In genomic region chr17:79834575-79835469, GRCh38 we compare ENCODE assay signal across 8 cellular contexts. TPM values are rescaled to one million over a fixed set of nuclear protein-coding genes. Genes with fewer than 3 reads are reported as not detected.
DNase-seq lines count a peak whose midpoint lies in the region; ATAC-seq, FAIRE-seq and TF ChIP-seq lines count a peak whose summit lies in the region.

No MANE protein-coding gene starts in this region.

- dilution Hi-C loops in keratinocyte (cut with MboI; ENCODE audit: extremely low pct_ligation_motif_present, low sequenced_read_pairs) = no loop called here

- CTCF ChIA-PET in A549 (lab: Yijun Ruan, JAX) = interaction anchor here (0.6 to 35.2 kb wide), 24 partner anchors 10 to 240 kb away, joined by 3 to 1281 read pairs (median 6); partner anchors contain the start of genes CBX2 and CBX8

- H3K4me1 ChIP-seq in A549 = peaks cover 72% of the 10 kb centered on the region
- H3K4me1 ChIP-seq in keratinocyte (ENCODE audit: control insufficient read depth, extremely low read depth, insufficient read depth, low read length) = peaks cover 22% of the 10 kb centered on the region

- peaks cover 7% of the 10 kb centered on the region for H3K79me2 ChIP-seq in keratinocyte (ENCODE audit: control insufficient read depth, insufficient read depth, low read length)

- no peak overlapping the region for H2AFZ ChIP-seq in keratinocyte (ENCODE audit: control insufficient read depth, low read length)

- no peaks in the 10 kb centered on the region for H3K9me3 ChIP-seq in A549
- no peaks in the 10 kb centered on the region for H3K9me3 ChIP-seq in keratinocyte (ENCODE audit: control insufficient read depth, low read depth, low read length)

- no peaks in the 10 kb centered on the region for H3K9me1 ChIP-seq in keratinocyte (ENCODE audit: control insufficient read depth, extremely low read depth, insufficient read depth, low read length)

- TF ChIP-seq EP300 in A549 (IDR thresholded peaks at IDR 0.05) = no peak

- WGBS in A549 (ENCODE audit: missing lambda C conversion rate) = 88% methylated on average over 61 of the region's 61 CpGs

- peak; percentile 50 to 58 for TF ChIP-seq RAD21 in A549 (conservative IDR thresholded peaks at IDR 0.05 in 1 of 2, IDR thresholded peaks at IDR 0.05 in 1 of 2)

- H3K4me3 ChIP-seq in A549 (no peak overlapping the region), keratinocyte (ENCODE audit: control insufficient read depth in 2 of 3, extremely low read depth in 1 of 3, insufficient read depth in 2 of 3, low read depth in 1 of 3, low read length in 3 of 3) (no peak overlapping the region)

- TF ChIP-seq CTCF in A549 (IDR thresholded peaks at IDR 0.05) = peak; percentile 73
- TF ChIP-seq CTCF in keratinocyte (optimal IDR thresholded peaks at IDR 0.05 in 1 of 3, IDR thresholded peaks at IDR 0.05 in 1 of 3, conservative IDR thresholded peaks at IDR 0.05 in 1 of 3; ENCODE audit: extremely low read depth in 1 of 3, insufficient read depth in 2 of 3, low read length in 3 of 3) = peak; percentile 49 to 71 (median 70)

- H3K36me3 ChIP-seq in keratinocyte (ENCODE audit: control insufficient read depth in 2 of 2, extremely low read depth in 1 of 2, insufficient read depth in 2 of 2, low read length in 2 of 2) = peaks cover 0 to 6% of the 10 kb centered on the region in 2 experiments

- peaks cover 2% of the 10 kb centered on the region for H3K27me3 ChIP-seq in keratinocyte (ENCODE audit: control insufficient read depth, extremely low read depth, insufficient read depth, low read length)

- H3K4me2 ChIP-seq in A549 (no peak overlapping the region; the same call in 2 of the 3 replicates), keratinocyte (ENCODE audit: control insufficient read depth, extremely low read depth, insufficient read depth, low read depth, low read length) (no peak overlapping the region)

- FAIRE-seq in A549 (lab: Jason Lieb, UNC) (no peak), GM12891 (lab: Jason Lieb, UNC) (peak; percentile 13), keratinocyte (lab: Jason Lieb, UNC) (no peak), HTR-8/SVneo (lab: Jason Lieb, UNC) (no peak)

- POLR2A ChIA-PET in A549 (lab: Yijun Ruan, JAX) = interaction anchor here (0.6 to 3.4 kb wide), 3 partner anchors 23 to 90 kb away, joined by 4 to 60 read pairs (median 5); partner anchors contain the start of gene CBX8

- TF ChIP-seq POLR2A in A549 (IDR thresholded peaks at IDR 0.05; ENCODE audit: low read length) = no peak
- no peak for TF ChIP-seq POLR2A in GM12891 (IDR thresholded peaks at IDR 0.05; ENCODE audit: low read depth, low read length)

- H3K9ac ChIP-seq in keratinocyte (ENCODE audit: control insufficient read depth, extremely low read depth, insufficient read depth, low read length) = no peak overlapping the region

- H4K20me1 ChIP-seq in keratinocyte (ENCODE audit: control insufficient read depth, extremely low read depth, insufficient read depth, low read length) = peaks cover 5% of the 10 kb centered on the region

- ATAC-seq in A549 = no peak

- peak in 1 of 2 experiments; percentile 61 for DNase-seq in A549 (ENCODE audit: low read depth in 1 of 2, low spot score in 1 of 2)
- no peak for DNase-seq in GM12891 (ENCODE audit: insufficient read length, low spot score)
- peak; percentile 74 to 80 for DNase-seq in activated T-cell treated with anti-CD3 and anti-CD28 coated beads, Interleukin-2, amount 50 U/mL, for 48 hours
- no peak for DNase-seq in keratinocyte (ENCODE audit: low read depth, low spot score)
- DNase-seq in NCI-H2171 (lab: John Stamatoyannopoulos, UW) = no peak
- no peak for DNase-seq in NCI-H2029 treated with DMSO at 0.1 percent for 48 hours (lab: John Stamatoyannopoulos, UW)
- DNase-seq in DMS153 (lab: John Stamatoyannopoulos, UW) = no peak
- DNase-seq in HTR-8/SVneo (ENCODE audit: insufficient read length, low spot score) = no peak

- peak overlapping the region in 1 of 2 experiments; percentile 95; a peak in 3 of 6 replicates for H3K27ac ChIP-seq in A549
- no peak overlapping the region for H3K27ac ChIP-seq in keratinocyte (ENCODE audit: control insufficient read depth, insufficient read depth, low read length)

TF ChIP-seq in GM12891, 5 proteins besides CTCF, POLR2A, EP300 and RAD21:
- TF ChIP-seq SPI1 (IDR thresholded peaks at IDR 0.05; ENCODE audit: low read depth, low read length) (no peak), PAX5 (IDR thresholded peaks at IDR 0.05; ENCODE audit: insufficient read depth, low read length, severe bottlenecking) (no peak), TAF1 (IDR thresholded peaks at IDR 0.05; ENCODE audit: low read depth, low read length) (no peak), POLR2AphosphoS5 (IDR thresholded peaks at IDR 0.05; ENCODE audit: low read depth, low read length) (no peak)

RNA-seq across cellular contexts. Expression of gene CBX4, which starts 4.4 kb away (rescaled TPM):
- polyA plus RNA-seq in A549 (2011; rRNA removed) (21.9 and 34.1 TPM in 2 replicates), A549 (2017; fragmentation: RNase III; extraction: RNeasy Plus Mini Kit Qiagen cat#74134 plus additional on column Dnase treatment) (25.9 to 31.9 TPM (median 31.0 TPM) in 3 replicates), keratinocyte (5.4 to 11.0 TPM (median 7.0 TPM) in 3 replicates)
- polyA plus RNA-seq in A549 (2012; cell fraction: cytosol; rRNA removed) = 31.9 and 46.3 TPM in 2 replicates
- polyA plus RNA-seq in A549 (2012; cell fraction: nucleus; rRNA removed) = 48.9 and 61.8 TPM in 2 replicates
- 20.6 and 27.0 TPM in 2 replicates for polyA minus RNA-seq in A549 (2011; rRNA and poly(A)+ RNA removed)
- 17.1 TPM for polyA plus RNA-seq in GM12891 (2012; ENCODE audit: low read depth, missing spikeins)
- 26.5 TPM for polyA plus RNA-seq in keratinocyte (2011; ENCODE audit: low read depth)
- polyA plus RNA-seq in keratinocyte (2011; cell fraction: cytosol; rRNA removed) = 3.5 and 6.7 TPM in 2 replicates
- polyA plus RNA-seq in keratinocyte (2011; cell fraction: nucleus; rRNA removed) = 9.5 and 9.7 TPM in 2 replicates
- polyA plus RNA-seq in keratinocyte (2012; ENCODE audit: low replicate concordance) = 8.2 and 21.9 TPM in 2 replicates
- 1.8 to 6.5 TPM (median 2.7 TPM) in 3 replicates for polyA minus RNA-seq in keratinocyte
- polyA minus RNA-seq in keratinocyte (2011; cell fraction: cytosol; rRNA and poly(A)+ RNA removed) = 17.5 TPM
- 12.8 and 12.9 TPM in 2 replicates for polyA minus RNA-seq in keratinocyte (2011; cell fraction: nucleus; rRNA and poly(A)+ RNA removed)

RNA-seq across cellular contexts. Expression of gene CBX8, which starts 37.9 kb away (rescaled TPM):
- 1.5 and 2.8 TPM in 2 replicates for polyA plus RNA-seq in A549 (2011; rRNA removed)
- polyA plus RNA-seq in A549 (2012; cell fraction: cytosol; rRNA removed) = 3.5 and 3.8 TPM in 2 replicates
- polyA plus RNA-seq in A549 (2012; cell fraction: nucleus; rRNA removed) = 4.8 and 7.2 TPM in 2 replicates
- polyA plus RNA-seq in A549 (2017; fragmentation: RNase III; extraction: RNeasy Plus Mini Kit Qiagen cat#74134 plus additional on column Dnase treatment) = 11.0 to 13.1 TPM (median 11.9 TPM) in 3 replicates
- 2.5 and 2.8 TPM in 2 replicates for polyA minus RNA-seq in A549 (2011; rRNA and poly(A)+ RNA removed)
- 2.8 TPM for polyA plus RNA-seq in GM12891 (2012; ENCODE audit: low read depth, missing spikeins)
- 0.22 to 0.49 TPM (median 0.24 TPM) in 3 replicates for polyA plus RNA-seq in keratinocyte
- 0.31 TPM for polyA plus RNA-seq in keratinocyte (2011; ENCODE audit: low read depth)
- 0.29 and 0.86 TPM in 2 replicates for polyA plus RNA-seq in keratinocyte (2011; cell fraction: cytosol; rRNA removed)
- polyA plus RNA-seq in keratinocyte (2011; cell fraction: nucleus; rRNA removed) = 0.67 and 1.5 TPM in 2 replicates
- polyA plus RNA-seq in keratinocyte (2012; ENCODE audit: low replicate concordance) = 2.2 and 2.8 TPM in 2 replicates
- 0.13 to 0.38 TPM (median 0.36 TPM) in 3 replicates for polyA minus RNA-seq in keratinocyte
- polyA minus RNA-seq in keratinocyte (2011; cell fraction: cytosol; rRNA and poly(A)+ RNA removed) = not detected
- polyA minus RNA-seq in keratinocyte (2011; cell fraction: nucleus; rRNA and poly(A)+ RNA removed) = 0.53 and 1.9 TPM in 2 replicates

RNA-seq across cellular contexts. Expression of gene CBX2, which starts 56.9 kb away (rescaled TPM):
- polyA plus RNA-seq in A549 (2011; rRNA removed) = 7.4 and 8.2 TPM in 2 replicates
- polyA plus RNA-seq in A549 (2012; cell fraction: cytosol; rRNA removed) = 14.4 and 18.3 TPM in 2 replicates
- polyA plus RNA-seq in A549 (2012; cell fraction: nucleus; rRNA removed) = 29.6 and 34.9 TPM in 2 replicates
- 13.6 to 16.4 TPM (median 14.9 TPM) in 3 replicates for polyA plus RNA-seq in A549 (2017; fragmentation: RNase III; extraction: RNeasy Plus Mini Kit Qiagen cat#74134 plus additional on column Dnase treatment)
- 11.6 and 13.7 TPM in 2 replicates for polyA minus RNA-seq in A549 (2011; rRNA and poly(A)+ RNA removed)
- 0.47 TPM for polyA plus RNA-seq in GM12891 (2012; ENCODE audit: low read depth, missing spikeins)
- polyA plus RNA-seq in keratinocyte = 1.7 to 2.3 TPM (median 1.8 TPM) in 3 replicates
- polyA plus RNA-seq in keratinocyte (2011; ENCODE audit: low read depth) = 0.32 TPM
- 1.1 and 1.8 TPM in 2 replicates for polyA plus RNA-seq in keratinocyte (2011; cell fraction: cytosol; rRNA removed)
- 3.6 and 4.7 TPM in 2 replicates for polyA plus RNA-seq in keratinocyte (2011; cell fraction: nucleus; rRNA removed)
- polyA plus RNA-seq in keratinocyte (2012; ENCODE audit: low replicate concordance) = 0.93 and 2.2 TPM in 2 replicates
- 2.2 to 3.3 TPM (median 2.4 TPM) in 3 replicates for polyA minus RNA-seq in keratinocyte
- 2.3 TPM for polyA minus RNA-seq in keratinocyte (2011; cell fraction: cytosol; rRNA and poly(A)+ RNA removed)
- polyA minus RNA-seq in keratinocyte (2011; cell fraction: nucleus; rRNA and poly(A)+ RNA removed) = 2.2 and 3.3 TPM in 2 replicates

Comparison
In these comparisons a context has a peak if more than half of its experiments do, and no peak if none do; other contexts are left out.
1. DNase-seq: peak in activated T-cell treated with anti-CD3 and anti-CD28 coated beads, Interleukin-2, amount 50 U/mL, for 48 hours (2 of 2); none in GM12891 (single experiment), keratinocyte (single experiment), NCI-H2171 (single experiment), NCI-H2029 treated with DMSO at 0.1 percent for 48 hours (single experiment), DMS153 (single experiment) and HTR-8/SVneo (single experiment).